ENCODE assay signal across 10 cellular contexts in the genomic region with DNA sequence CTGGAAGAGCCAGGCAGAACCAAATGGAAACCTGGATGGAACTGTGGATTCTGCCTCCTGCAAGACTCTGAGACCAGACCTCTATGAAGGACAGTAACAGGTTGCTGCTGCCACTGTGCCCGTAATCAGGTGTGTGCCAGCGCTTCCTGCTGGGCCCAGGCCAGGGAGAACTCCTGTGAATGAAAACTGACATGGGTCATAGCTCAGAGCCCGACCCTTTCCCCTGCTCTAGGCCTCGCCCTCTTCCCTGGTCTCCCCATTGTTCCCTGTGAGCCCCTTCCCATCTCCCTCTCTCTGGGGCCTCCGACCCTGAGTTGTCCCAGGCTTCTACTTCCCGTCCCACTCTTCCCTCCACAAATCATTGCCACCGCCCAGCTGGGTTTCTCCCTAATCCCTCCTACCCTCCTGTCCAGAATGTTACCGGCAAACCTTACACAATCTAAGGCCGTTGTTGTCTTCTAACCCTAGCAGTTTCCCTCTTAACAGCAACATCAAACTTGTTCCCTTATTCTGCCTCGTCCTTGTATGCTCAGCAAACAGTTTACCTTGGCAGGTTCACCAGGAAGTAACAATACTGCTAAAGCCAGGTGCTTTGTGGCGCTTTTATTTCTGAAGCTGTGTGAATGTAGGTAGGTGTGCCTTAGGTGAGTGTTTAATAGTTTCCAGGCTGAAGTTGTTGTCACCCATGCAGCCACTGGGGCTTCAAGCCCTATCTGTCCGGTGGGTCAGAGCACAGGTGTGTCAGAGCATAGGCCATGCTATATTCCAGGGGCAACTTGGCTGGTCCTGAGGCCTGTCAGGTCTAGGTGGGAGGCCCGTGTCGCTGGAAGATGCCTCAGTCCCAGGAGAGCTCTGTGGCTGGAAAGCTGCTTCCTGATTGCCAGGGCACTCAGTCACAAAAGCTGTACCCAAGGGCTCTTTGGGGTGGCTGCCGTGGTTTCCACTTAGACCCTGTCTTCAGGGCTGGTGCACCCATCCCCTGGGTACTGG. TPM values are rescaled to one million over a fixed set of nuclear protein-coding genes. Genes with fewer than 3 reads are reported as not detected.
DNase-seq lines count a peak whose midpoint lies in the region; TF ChIP-seq lines count a peak whose summit lies in the region.
"Had no signal": no experiment of that assay in that cellular context is flagged by ENCODE, and none has a peak within 500 bp of the region (broad histone marks: within the 10 kb centered on the region; RNA-seq: fewer than 3 reads in every experiment).

No MANE protein-coding gene starts in this region.

- H2AK5ac ChIP-seq in mesenchymal stem cell (ENCODE audit: low read length, severe bottlenecking): no peak overlapping the region

- H3K9me3 ChIP-seq in esophagus (ENCODE audit: control insufficient read depth in 2 of 2, insufficient read depth in 1 of 2, low read depth in 1 of 2, low read length in 1 of 2) (no peaks in the 10 kb centered on the region), thymus (ENCODE audit: control insufficient read depth) (no peaks in the 10 kb centered on the region), mesenchymal stem cell (ENCODE audit: control insufficient read depth, low read length) (no peaks in the 10 kb centered on the region)

- no peaks in the 10 kb centered on the region for H3K36me3 Mint-ChIP-seq in activated T-cell treated with anti-CD3 and anti-CD28 coated beads, Interleukin-2, amount 50 U/mL, for 24 hours (ENCODE audit: low read depth)

- no peak for DNase-seq in activated T-cell treated with anti-CD3 and anti-CD28 coated beads, Interleukin-2, amount 50 U/mL, for 24 hours
- DNase-seq in activated T-cell treated with anti-CD3 and anti-CD28 coated beads, Interleukin-2, amount 50 U/mL, for 48 hours: no peak
- DNase-seq in NCI-H510A treated with DMSO at 0.1 percent for 48 hours (lab: John Stamatoyannopoulos, UW): peak; percentile 83
- DNase-seq in lower leg skin (ENCODE audit: low spot score in 2 of 2): no peak
- no peak for DNase-seq in mesenchymal stem cell
- no peak for DNase-seq in AG08395 (ENCODE audit: low spot score)

- no peak overlapping the region for H4K91ac ChIP-seq in mesenchymal stem cell (ENCODE audit: low read length)

- no peak overlapping the region for H3K9ac ChIP-seq in mesenchymal stem cell (ENCODE audit: low read length)

- WGBS in esophagus, 2 donors: 48 to 52% methylated on average over 15 of the region's 15 CpGs
- 75% methylated on average over 15 of the region's 15 CpGs for WGBS in thymus
- 79 to 80% methylated on average over 13 to 15 of the region's 15 CpGs for WGBS in lower leg skin, 2 donors
- 79% methylated on average over 15 of the region's 15 CpGs for WGBS in mesenchymal stem cell

- peaks cover 42% of the 10 kb centered on the region for H3K4me1 Mint-ChIP-seq in activated T-cell treated with anti-CD3 and anti-CD28 coated beads, Interleukin-2, amount 50 U/mL, for 24 hours (ENCODE audit: low read depth)

- TF ChIP-seq POLR2A in lower leg skin (IDR thresholded peaks at IDR 0.05): no peak

- H3K27ac ChIP-seq in esophagus (ENCODE audit: low read depth in 2 of 2, low read length in 1 of 2) (peak overlapping the region; percentile 76 to 83), thymus (ENCODE audit: low read depth) (peak overlapping the region; percentile 94), mesenchymal stem cell (ENCODE audit: low read length, poor library complexity, severe bottlenecking) (no peak overlapping the region)

- intact Hi-C loops in lower leg skin (cut with DNase I; ENCODE audit: low total_unique reads): no loop called here

- H3K18ac ChIP-seq in mesenchymal stem cell (ENCODE audit: low read depth in 1 of 2, low read length in 2 of 2): no peak overlapping the region

- H3K4me2 ChIP-seq in mesenchymal stem cell (ENCODE audit: low read length, poor library complexity, severe bottlenecking): no peak overlapping the region

- H3K4me3 ChIP-seq in esophagus (ENCODE audit: low read depth in 1 of 2, low read length in 2 of 2): no peak overlapping the region
- no peak overlapping the region for H3K4me3 ChIP-seq in thymus (ENCODE audit: low read length)
- no peak overlapping the region for H3K4me3 ChIP-seq in lower leg skin (ENCODE audit: low read depth, poor library complexity, severe bottlenecking)
- H3K4me3 ChIP-seq in mesenchymal stem cell (ENCODE audit: insufficient read depth in 1 of 2, low read depth in 1 of 2, low read length in 2 of 2): no peak overlapping the region

- H2BK15ac ChIP-seq in mesenchymal stem cell (ENCODE audit: low read depth, poor library complexity, severe bottlenecking): no peak overlapping the region

- no peak for TF ChIP-seq CTCF in lower leg skin (IDR thresholded peaks at IDR 0.05)

- no peak overlapping the region for H2BK5ac ChIP-seq in mesenchymal stem cell (ENCODE audit: low read depth, low read length, poor library complexity, severe bottlenecking)

- H2AFZ ChIP-seq in mesenchymal stem cell (ENCODE audit: low read depth, low read length): no peak overlapping the region

- H3K79me1 ChIP-seq in mesenchymal stem cell (replicated peaks; ENCODE audit: low read length, poor library complexity, severe bottlenecking): no peaks in the 10 kb centered on the region

- no peaks in the 10 kb centered on the region for H3K27me3 Mint-ChIP-seq in activated T-cell treated with anti-CD3 and anti-CD28 coated beads, Interleukin-2, amount 50 U/mL, for 24 hours

- no peak overlapping the region for H2BK12ac ChIP-seq in mesenchymal stem cell (ENCODE audit: low read length in 2 of 2)

- H3K27ac Mint-ChIP-seq in activated T-cell treated with anti-CD3 and anti-CD28 coated beads, Interleukin-2, amount 50 U/mL, for 24 hours: peak overlapping the region; percentile 70

- no peak overlapping the region for H3K4me3 Mint-ChIP-seq in activated T-cell treated with anti-CD3 and anti-CD28 coated beads, Interleukin-2, amount 50 U/mL, for 24 hours

- no peak overlapping the region for H4K8ac ChIP-seq in mesenchymal stem cell (ENCODE audit: low read length)

- H3K27me3 ChIP-seq in esophagus (ENCODE audit: control insufficient read depth in 1 of 2, insufficient read depth in 2 of 2, low read length in 2 of 2) (no peaks in the 10 kb centered on the region), thymus (ENCODE audit: control insufficient read depth, insufficient read depth) (no peaks in the 10 kb centered on the region), mesenchymal stem cell (ENCODE audit: control insufficient read depth in 1 of 2, insufficient read depth in 1 of 2, low read length in 2 of 2) (peaks cover 36 to 58% of the 10 kb centered on the region in 2 experiments)

- H3K36me3 ChIP-seq in esophagus (ENCODE audit: control insufficient read depth in 2 of 2, insufficient read depth in 2 of 2, low read length in 1 of 2) (no peaks in the 10 kb centered on the region), thymus (ENCODE audit: control insufficient read depth, insufficient read depth) (no peaks in the 10 kb centered on the region), mesenchymal stem cell (ENCODE audit: control insufficient read depth in 1 of 2, insufficient read depth in 2 of 2, low read depth in 1 of 2, low read length in 2 of 2) (no peaks in the 10 kb centered on the region)

- H3K4me1 ChIP-seq in esophagus (ENCODE audit: control insufficient read depth in 2 of 2, insufficient read depth in 2 of 2, low read length in 1 of 2) (peaks cover 0 to 15% of the 10 kb centered on the region in 2 donors), thymus (ENCODE audit: control insufficient read depth, insufficient read depth, low read length) (peaks cover 47% of the 10 kb centered on the region), mesenchymal stem cell (ENCODE audit: control insufficient read depth, insufficient read depth, low read depth, low read length) (peaks cover 2% of the 10 kb centered on the region)

- no peak overlapping the region for H2BK120ac ChIP-seq in mesenchymal stem cell (ENCODE audit: low read depth, low read length)

- no peak overlapping the region for H3K23ac ChIP-seq in mesenchymal stem cell (ENCODE audit: low read length in 2 of 2)

- no peaks in the 10 kb centered on the region for H3K9me3 Mint-ChIP-seq in activated T-cell treated with anti-CD3 and anti-CD28 coated beads, Interleukin-2, amount 50 U/mL, for 24 hours

- no peak overlapping the region for H3K4ac ChIP-seq in mesenchymal stem cell (ENCODE audit: low read depth in 1 of 2, low read length in 2 of 2)

- no peak overlapping the region for H3K14ac ChIP-seq in mesenchymal stem cell (ENCODE audit: low read length in 2 of 2)

RNA-seq across cellular contexts. Expression of gene SMPD3, which starts 32.0 kb away (rescaled TPM):
- polyA plus RNA-seq in esophagus: 1 to 10 TPM in 1 of 2 donors, under 1 TPM in 1; 0.41 to 4.0 TPM
- 21.8 TPM for polyA plus RNA-seq in thymus
- 100 to 1,000 TPM in 1 of 4 donors, 10 to 100 TPM in 3; 30.2 to 135 (median 58.3) TPM for total RNA-seq in lower leg skin
- polyA plus RNA-seq in mesenchymal stem cell (2013, experiment 1 of 2): not detected
- polyA plus RNA-seq in mesenchymal stem cell (2013, experiment 2 of 2): 0.04 TPM
- total RNA-seq: endothelial cell of umbilical vein had no signal
- polyA plus RNA-seq: AG04450, endothelial cell of umbilical vein had no signal
